In genomic region chr22:24525416-24526037, GRCh38 we compare ENCODE assay signal across 1 cellular context.
TF ChIP-seq lines count a peak whose summit lies in the region.

No MANE protein-coding gene starts in this region.

TF ChIP-seq in GM12878, 131 proteins besides CTCF, POLR2A, EP300 and RAD21 (continued from another document):
- TF ChIP-seq MLLT1 (IDR thresholded peaks at IDR 0.05) = no peak
- no peak for TF ChIP-seq SREBF2 (IDR thresholded peaks at IDR 0.05; ENCODE audit: low read length)
- no peak for TF ChIP-seq BCL3 (IDR thresholded peaks at IDR 0.05; ENCODE audit: borderline replicate concordance, insufficient read depth, low read depth, low read length, poor library complexity, severe bottlenecking)
- TF ChIP-seq NBN (IDR thresholded peaks at IDR 0.05) = 0 out of 2 replicates have a peak, but pooled peaks have one; percentile 48
- 0 out of 2 replicates have a peak, but pooled peaks have one; percentile 17 for TF ChIP-seq MEF2A (IDR thresholded peaks at IDR 0.05; ENCODE audit: insufficient read depth, low read depth, low read length)
- peak in 1 of 2 experiments; percentile 21; a peak in 1 of 4 replicates for TF ChIP-seq IKZF2 (IDR thresholded peaks at IDR 0.05)
- 0 out of 2 replicates have a peak, but pooled peaks have one; percentile 28 for TF ChIP-seq EED (IDR thresholded peaks at IDR 0.05; ENCODE audit: low read depth)
- peak; percentile 99 for TF ChIP-seq NR2F1 (conservative IDR thresholded peaks at IDR 0.05)
- no peak for TF ChIP-seq ZNF274 (IDR thresholded peaks at IDR 0.05; ENCODE audit: insufficient read depth, insufficient read length)
- no peak for TF ChIP-seq ZNF622 (IDR thresholded peaks at IDR 0.05)
- TF ChIP-seq KAT2A (conservative IDR thresholded peaks at IDR 0.05; ENCODE audit: control insufficient read depth, low read depth, low read length) = no peak
- TF ChIP-seq CEBPZ (IDR thresholded peaks at IDR 0.05; ENCODE audit: low read depth, low read length) = no peak
- peak; percentile 75 for TF ChIP-seq PKNOX1 (IDR thresholded peaks at IDR 0.05)
- no peak for TF ChIP-seq NFYA (IDR thresholded peaks at IDR 0.05; ENCODE audit: borderline replicate concordance, low read depth, low read length)
- TF ChIP-seq LARP7 (IDR thresholded peaks at IDR 0.05) = no peak
- TF ChIP-seq ZBTB11 (CRISPR knock-in tag; IDR thresholded peaks at IDR 0.05) = no peak
- no peak for TF ChIP-seq SUPT20H (IDR thresholded peaks at IDR 0.05; ENCODE audit: borderline replicate concordance, control insufficient read depth, low read depth, low read length)
